ENCODE assay signal across 8 cellular contexts in the genomic region with DNA sequence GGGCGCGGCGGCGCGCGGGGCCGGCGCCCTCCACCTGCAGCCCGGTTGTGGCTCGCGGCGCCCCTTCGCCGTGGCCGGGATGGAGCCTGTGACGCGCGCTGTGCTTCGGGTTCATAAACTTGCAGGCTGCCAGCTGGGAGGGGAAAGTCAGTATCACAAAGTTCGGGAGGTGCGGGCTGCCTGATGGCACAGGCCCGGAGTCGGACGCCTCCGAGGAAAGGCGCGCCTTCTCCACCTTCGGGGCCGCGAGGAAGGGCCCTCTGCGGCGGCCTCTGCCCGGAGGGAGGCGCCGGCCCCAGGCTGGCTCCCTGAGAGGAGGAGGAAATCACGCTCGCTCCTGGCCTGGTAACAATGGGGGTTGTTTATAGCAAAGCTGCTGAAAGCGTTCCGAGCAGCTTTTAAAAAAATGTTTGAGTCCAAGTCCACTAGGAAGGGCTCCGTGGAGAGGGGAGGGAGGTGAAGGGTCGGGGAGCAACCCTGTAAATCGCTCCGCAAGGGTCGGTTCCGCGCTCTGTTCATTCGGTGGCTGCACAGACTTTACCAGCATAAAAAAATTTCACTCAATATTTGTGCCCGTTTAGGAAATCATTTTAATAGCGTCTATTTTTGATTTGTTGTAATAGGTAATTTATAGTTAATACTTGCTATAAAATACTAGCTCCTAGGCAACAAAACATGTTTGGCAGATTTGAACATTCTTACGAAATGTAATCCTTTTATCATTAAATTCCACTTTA. TPM values are rescaled to one million over a fixed set of nuclear protein-coding genes. Genes with fewer than 3 reads are reported as not detected.
DNase-seq lines count a peak whose midpoint lies in the region; ATAC-seq and TF ChIP-seq lines count a peak whose summit lies in the region.

No MANE protein-coding gene starts in this region.

- DNase-seq in activated CD4-positive, CD25-positive, alpha-beta regulatory T cell treated with anti-CD3 and anti-CD28 coated beads, Interleukin-2, amount 50 U/mL, for 72 hours, result peak; percentile 34
- DNase-seq in NCI-H526 treated with DMSO at 0.1 percent for 48 hours (lab: John Stamatoyannopoulos, UW), result peak; percentile 45
- DNase-seq in activated naive CD4-positive, alpha-beta T cell treated with anti-CD3 and anti-CD28 coated beads, Interleukin-2, amount 50 U/mL, for 16 hours, result peak; percentile 24
- DNase-seq in nephron progenitor cell, result peak; percentile 68
- DNase-seq in mesenteric fat pad (ENCODE audit: low spot score), result no peak

- H3K9me3 Mint-ChIP-seq in nephron progenitor cell, result no peaks in the 10 kb centered on the region

- no peaks in the 10 kb centered on the region for H3K9me3 ChIP-seq in gastroesophageal sphincter

- peak in 1 of 2 donors; percentile 10 for TF ChIP-seq POLR2A in gastroesophageal sphincter (IDR thresholded peaks at IDR 0.05)

- H3K4me1 Mint-ChIP-seq in nephron progenitor cell, result peaks cover 65% of the 10 kb centered on the region

- 4 to 14% methylated on average over 12 to 15 of the region's 50 CpGs for WGBS in gastroesophageal sphincter (ENCODE audit: low coverage in 1 of 2), 2 donors

- no peak for ATAC-seq in activated CD4-positive, CD25-positive, alpha-beta regulatory T cell treated with anti-CD3 and anti-CD28 coated beads, Interleukin-2, amount 50 U/mL, for 24 hours
- ATAC-seq in HG02759 (IDR thresholded peaks at IDR 0.05; ENCODE audit: unreplicated experiment), result peak; percentile 37
- peak; percentile 21 for ATAC-seq in gastroesophageal sphincter

- TF ChIP-seq CTCF in gastroesophageal sphincter (IDR thresholded peaks at IDR 0.05) (peak in 1 of 4 experiments; percentile 26), nephron progenitor cell (IDR thresholded peaks at IDR 0.05) (no peak)

- no peak for TF ChIP-seq EP300 in gastroesophageal sphincter (IDR thresholded peaks at IDR 0.05)

- H3K27me3 ChIP-seq in gastroesophageal sphincter, result no peaks in the 10 kb centered on the region

- peaks cover 0 to 63% (median 3%) of the 10 kb centered on the region in 3 donors for H3K4me1 ChIP-seq in gastroesophageal sphincter

- H3K4me3 ChIP-seq in gastroesophageal sphincter, result peak overlapping the region; percentile 72 to 77

- H3K36me3 Mint-ChIP-seq in nephron progenitor cell (ENCODE audit: low read depth), result peaks cover 5% of the 10 kb centered on the region

- H3K27me3 Mint-ChIP-seq in nephron progenitor cell (ENCODE audit: low read depth, poor library complexity), result peaks cover 10% of the 10 kb centered on the region

- H3K27ac ChIP-seq in gastroesophageal sphincter, result peak overlapping the region in 3 of 4 donors; percentile 82 to 88 (median 86)

- H3K4me3 Mint-ChIP-seq in nephron progenitor cell, result peak overlapping the region; percentile 96

- H3K27ac Mint-ChIP-seq in nephron progenitor cell, result peak overlapping the region; percentile 91

- H3K36me3 ChIP-seq in gastroesophageal sphincter, result no peaks in the 10 kb centered on the region

RNA-seq across cellular contexts. Expression of a gene that starts 1.0 kb away (rescaled TPM):
- total RNA-seq in gastroesophageal sphincter, result 10 to 100 TPM; 60.7 to 98.4 (median 79.7) TPM
- total RNA-seq in mesenteric fat pad, result 82.3 TPM

Comparison
In these comparisons a context has a peak if more than half of its experiments do, and no peak if none do; other contexts are left out.
1. ATAC-seq: peak in HG02759 (single experiment) and gastroesophageal sphincter (single experiment); none in activated CD4-positive, CD25-positive, alpha-beta regulatory T cell treated with anti-CD3 and anti-CD28 coated beads, Interleukin-2, amount 50 U/mL, for 24 hours (0 of 2).